In genomic region chr16:89569506-89570341, GRCh38 we compare ENCODE assay signal across 20 cellular contexts. TPM values are rescaled to one million over a fixed set of nuclear protein-coding genes. Genes with fewer than 3 reads are reported as not detected.
DNase-seq lines count a peak whose midpoint lies in the region; ATAC-seq, FAIRE-seq and TF ChIP-seq lines count a peak whose summit lies in the region.
"Had no signal": no experiment of that assay in that cellular context is flagged by ENCODE, and none has a peak within 500 bp of the region (broad histone marks: within the 10 kb centered on the region; RNA-seq: fewer than 3 reads in every experiment).

No MANE protein-coding gene starts in this region.

- no peak overlapping the region for H3K14ac ChIP-seq in neuronal stem cell (ENCODE audit: low read length)

- H3K4me1 ChIP-seq in HepG2 (ENCODE audit: insufficient read depth, low read length), result peaks cover 53% of the 10 kb centered on the region
- peaks cover 0 to 14% (median 0%) of the 10 kb centered on the region in 4 donors for H3K4me1 ChIP-seq in right lobe of liver
- H3K4me1 ChIP-seq in neuronal stem cell (ENCODE audit: control insufficient read depth in 2 of 2, insufficient read depth in 1 of 2, low read depth in 1 of 2, low read length in 2 of 2), result peaks cover 4 to 15% of the 10 kb centered on the region in 2 donors
- peaks cover 17% of the 10 kb centered on the region for H3K4me1 ChIP-seq in GM23338 (ENCODE audit: insufficient read depth)

- H3K27ac Mint-ChIP-seq in GM23338, result no peak overlapping the region
- H3K27ac Mint-ChIP-seq: CD8-positive, alpha-beta T cell; HFFc6 had no signal

- no peak overlapping the region for H4K91ac ChIP-seq in neuronal stem cell (ENCODE audit: low read depth, low read length, poor library complexity)

- no peaks in the 10 kb centered on the region for H3K79me1 ChIP-seq in neuronal stem cell (ENCODE audit: low read depth, low read length)

- CTCF ChIA-PET in HepG2 (lab: Yijun Ruan, JAX; ENCODE audit: low intra/inter-chr PET ratio, low total read pairs), result no interaction called here

- POLR2A ChIA-PET in HepG2 (lab: Yijun Ruan, JAX), result no interaction called here

- H2BK12ac ChIP-seq in neuronal stem cell (ENCODE audit: low read length), result no peak overlapping the region

- H3K9me2 ChIP-seq in GM23338 (ENCODE audit: insufficient read depth), result no peaks in the 10 kb centered on the region

- H3K4me3 ChIP-seq in HepG2 (replicated peaks in 1 of 3; ENCODE audit: insufficient read depth in 1 of 3, low read depth in 2 of 3, low read length in 3 of 3), result no peak overlapping the region
- no peak overlapping the region for H3K4me3 ChIP-seq in right lobe of liver
- H3K4me3 ChIP-seq in neuronal stem cell (ENCODE audit: low read length in 2 of 2), result no peak overlapping the region
- no peak overlapping the region for H3K4me3 ChIP-seq in GM23338
- H3K4me3 ChIP-seq: HAP-1 had no signal

- no peak overlapping the region for H3K4me2 ChIP-seq in HepG2 (ENCODE audit: low read depth, low read length)
- H3K4me2 ChIP-seq in neuronal stem cell (ENCODE audit: insufficient read depth, low read length, poor library complexity, severe bottlenecking), result no peak overlapping the region
- H3K4me2 ChIP-seq in GM23338, result no peak overlapping the region

- H2AFZ ChIP-seq in HepG2 (ENCODE audit: low read length) (no peak overlapping the region), neuronal stem cell (ENCODE audit: low read length) (no peak overlapping the region), GM23338 (no peak overlapping the region)

- H2BK120ac ChIP-seq in neuronal stem cell (ENCODE audit: low read depth, low read length), result no peak overlapping the region

- H3K4ac ChIP-seq in neuronal stem cell (ENCODE audit: low read length), result no peak overlapping the region

- H4K8ac ChIP-seq in neuronal stem cell (ENCODE audit: low read depth, low read length), result no peak overlapping the region

- TF ChIP-seq RAD21 in HepG2 (CRISPR knock-in tag; IDR thresholded peaks at IDR 0.05), result no peak

- H3K27me3 ChIP-seq in HepG2 (ENCODE audit: control insufficient read depth in 1 of 2, insufficient read depth in 2 of 2, low read length in 2 of 2) (peaks cover 4 to 21% of the 10 kb centered on the region in 2 experiments; a peak in 3 of 5 replicates), right lobe of liver (no peaks in the 10 kb centered on the region), neuronal stem cell (ENCODE audit: control insufficient read depth in 3 of 3, insufficient read depth in 3 of 3, low read depth in 1 of 3, low read length in 3 of 3) (peaks cover under 1 to 8% (median under 1%) of the 10 kb centered on the region in 3 experiments), GM23338 (ENCODE audit: insufficient read depth) (peaks cover 8% of the 10 kb centered on the region)

- H3K4me1 Mint-ChIP-seq in GM23338, result peaks cover 14% of the 10 kb centered on the region

- no peak overlapping the region for H3K23ac ChIP-seq in neuronal stem cell (ENCODE audit: low read depth, low read length, poor library complexity)

- 31% methylated on average over 19 of the region's 23 CpGs for WGBS in HepG2 (ENCODE audit: low lambda C conversion rate)
- 100% methylated on average over 1 of the region's 23 CpGs for WGBS in right lobe of liver (ENCODE audit: insufficient coverage, low coverage, low lambda C conversion rate, missing lambda C conversion rate)
- WGBS in neuronal stem cell (ENCODE audit: extremely low coverage in 2 of 2, insufficient read length in 2 of 2, insufficient replicate concordance in 1 of 2), 2 donors, result no CpG with 5 or more reads among the region's 23 CpGs

- BruUV-seq in HepG2 (replicated peaks; lab: Mats Ljungman, UMichigan), result no TSS peak

- peaks cover 31% of the 10 kb centered on the region for H3K27me3 Mint-ChIP-seq in GM23338 (ENCODE audit: insufficient read depth, low read depth, poor library complexity)

- TF ChIP-seq CTCF in HepG2 (CRISPR knock-in tag; IDR thresholded peaks at IDR 0.05) (no peak), right lobe of liver (IDR thresholded peaks at IDR 0.05) (no peak), GM23338 (conservative IDR thresholded peaks at IDR 0.05; ENCODE audit: low read depth in 2 of 2) (no peak)

- peaks cover 2% of the 10 kb centered on the region; the same call in 1 of the 3 replicates for H3K9me3 Mint-ChIP-seq in GM23338
- H3K9me3 Mint-ChIP-seq: CD8-positive, alpha-beta T cell; HFFc6 had no signal

- H2BK15ac ChIP-seq in neuronal stem cell (ENCODE audit: low read length), result peak overlapping the region; percentile 85

- H2BK5ac ChIP-seq in neuronal stem cell (ENCODE audit: low read length), result no peak overlapping the region

- H4K20me1 ChIP-seq in HepG2 (ENCODE audit: insufficient read depth, low read length), result peaks cover 19% of the 10 kb centered on the region
- no peaks in the 10 kb centered on the region for H4K20me1 ChIP-seq in GM23338 (replicated peaks; ENCODE audit: insufficient read depth)

- FAIRE-seq in HepG2 (lab: Jason Lieb, UNC), result no peak
- FAIRE-seq: A204.1, GM12892, H1 had no signal

- H3K36me3 ChIP-seq in HepG2 (replicated peaks in 1 of 2; ENCODE audit: control insufficient read depth in 1 of 2, insufficient read depth in 2 of 2, low read length in 2 of 2) (0 out of 5 replicates have a peak, but pooled peaks cover 0 to under 1% of the 10 kb centered on the region in 2 experiments), right lobe of liver (peaks cover 0 to under 1% (median 0%) of the 10 kb centered on the region in 4 donors), neuronal stem cell (replicated peaks in 1 of 2; ENCODE audit: control insufficient read depth in 2 of 2, insufficient read depth in 2 of 2, low read length in 2 of 2) (peaks cover 3 to 7% of the 10 kb centered on the region in 2 donors), GM23338 (ENCODE audit: insufficient read depth) (no peaks in the 10 kb centered on the region)

- peak overlapping the region; percentile 18 for H3K18ac ChIP-seq in neuronal stem cell (ENCODE audit: low read length)

- no peak for TF ChIP-seq POLR2A in HepG2 (IDR thresholded peaks at IDR 0.05; ENCODE audit: insufficient read depth in 1 of 2, low read depth in 2 of 2, low read length in 2 of 2)
- TF ChIP-seq POLR2A in right lobe of liver (IDR thresholded peaks at IDR 0.05), result no peak

- DNase-seq in HepG2 (ENCODE audit: low spot score), result no peak
- no peak for DNase-seq in right lobe of liver
- peak; percentile 67 for DNase-seq in RPMI7951 (ENCODE audit: low read depth)
- DNase-seq in neuronal stem cell (ENCODE audit: low spot score), result no peak
- DNase-seq in GM19240 (ENCODE audit: insufficient read length, low spot score), result no peak
- no peak for DNase-seq in GM23338 (ENCODE audit: low spot score)
- DNase-seq: CD8-positive, alpha-beta T cell; COR-L47; DND-41; GDM1; HFFc6 had no signal

- peak; percentile 14 for ATAC-seq in HepG2
- ATAC-seq in right lobe of liver, result no peak
- ATAC-seq in GM23338, result no peak
- ATAC-seq in HG02642 (IDR thresholded peaks at IDR 0.05; ENCODE audit: poor library complexity, unreplicated experiment), result no peak
- ATAC-seq: CD8-positive, alpha-beta T cell had no signal

- in situ Hi-C loops in HepG2 (cut with HindIII; ENCODE audit: extremely low pct_ligation_motif_present, low pct_unique_long_range_greater_than_20kb), result no loop called here

- no peak overlapping the region for H3K4me3 Mint-ChIP-seq in GM23338
- H3K4me3 Mint-ChIP-seq: CD14-positive monocyte; CD8-positive, alpha-beta T cell; HFFc6 had no signal

- H3K9ac ChIP-seq in HepG2 (ENCODE audit: insufficient read depth, low read depth, low read length) (no peak overlapping the region), neuronal stem cell (ENCODE audit: low read depth, low read length, poor library complexity) (peak overlapping the region; percentile 39)

- H3K27ac ChIP-seq in HepG2 (ENCODE audit: extremely low read length, insufficient read depth, low read length) (no peak overlapping the region), right lobe of liver (no peak overlapping the region), neuronal stem cell (replicated peaks; ENCODE audit: low read length) (no peak overlapping the region), GM23338 (ENCODE audit: low read depth) (no peak overlapping the region)
- H3K27ac ChIP-seq: HL-60 had no signal

- peaks cover 4% of the 10 kb centered on the region; the same call in 2 of the 3 replicates for H3K36me3 Mint-ChIP-seq in GM23338 (ENCODE audit: low read depth)

- intact Hi-C loops in HepG2 (cut with micrococcal nuclease; ENCODE audit: unreplicated experiment), result no loop called here
- intact Hi-C loops in right lobe of liver (cut with DNase I), result no loop called here

- TF ChIP-seq EP300 in HepG2 (IDR thresholded peaks at IDR 0.05; ENCODE audit: low read depth in 2 of 2, low read length in 2 of 2) (no peak), HepG2 (CRISPR knock-in tag; IDR thresholded peaks at IDR 0.05; ENCODE audit: borderline replicate concordance) (no peak)

- peak overlapping the region; percentile 72 for H2AK5ac ChIP-seq in neuronal stem cell (ENCODE audit: low read depth, low read length)

- H3K9me3 ChIP-seq in HepG2 (ENCODE audit: low read length) (no peaks in the 10 kb centered on the region), right lobe of liver (no peaks in the 10 kb centered on the region), neuronal stem cell (replicated peaks in 1 of 2; ENCODE audit: control insufficient read depth in 2 of 2, insufficient read depth in 1 of 2, low read depth in 1 of 2, low read length in 2 of 2) (no peaks in the 10 kb centered on the region)
- H3K9me3 ChIP-seq: HAP-1 had no signal

- H3K79me2 ChIP-seq in HepG2 (ENCODE audit: insufficient read depth, low read length), result no peaks in the 10 kb centered on the region
- no peaks in the 10 kb centered on the region for H3K79me2 ChIP-seq in GM23338 (replicated peaks; ENCODE audit: insufficient read depth)

- H3F3A ChIP-seq in GM23338 (replicated peaks; ENCODE audit: low read depth), result peaks cover 18% of the 10 kb centered on the region

RNA-seq across cellular contexts. Expression of gene CPNE7, which starts 5.8 kb away (rescaled TPM):
- total RNA-seq in HepG2 (2016; rRNA removed; fragmentation: Illumina TruSeq; extraction: Trizol) (not detected in 2 replicates), right lobe of liver (1 to 10 TPM in 2 of 6 experiments, under 1 TPM in 4; 0.33 to 3.7 (median 0.77) TPM)
- total RNA-seq in HepG2 (2016; cell fraction: cytosol; rRNA removed; fragmentation: Illumina TruSeq; extraction: Trizol; ENCODE audit: low read depth), result not detected in 2 replicates
- 0.15 TPM in 1 of 2 replicates, not detected in the other for total RNA-seq in HepG2 (2016; cell fraction: insoluble cytoplasmic fraction; rRNA removed; fragmentation: Illumina TruSeq; extraction: Trizol)
- not detected in 2 replicates for total RNA-seq in HepG2 (2016; cell fraction: membrane; rRNA removed; fragmentation: Illumina TruSeq; extraction: Trizol)
- not detected in 2 replicates for total RNA-seq in HepG2 (2016; cell fraction: nucleus; rRNA removed; fragmentation: Illumina TruSeq; extraction: Trizol)
- polyA plus RNA-seq in HepG2 (2011; rRNA removed) (0.59 and 2.1 TPM in 2 replicates), GM23338 (2016; fragmentation: Nextera tagmentation; extraction: Ambion mirVana) (10.0 and 11.2 TPM in 2 replicates)
- polyA plus RNA-seq in HepG2 (2011; cell fraction: cytosol; rRNA removed), result 0.19 and 0.32 TPM in 2 replicates
- 4.5 and 6.2 TPM in 2 replicates for polyA plus RNA-seq in HepG2 (2011; cell fraction: nucleus; rRNA removed)
- polyA plus RNA-seq in HepG2 (2012), result 0.27 and 0.35 TPM in 2 replicates
- not detected in 2 replicates for polyA plus RNA-seq in HepG2 (2016; cell fraction: cytosol; fragmentation: Illumina TruSeq; extraction: Trizol; ENCODE audit: low read depth)
- polyA plus RNA-seq in HepG2 (2016; cell fraction: insoluble cytoplasmic fraction; fragmentation: Illumina TruSeq; extraction: Trizol; ENCODE audit: low read depth), result not detected in 2 replicates
- polyA plus RNA-seq in HepG2 (2016; cell fraction: membrane; fragmentation: Illumina TruSeq; extraction: Trizol; ENCODE audit: low read depth), result 0.06 TPM in 1 of 2 replicates, not detected in the other
- 0.52 and 1.2 TPM in 2 replicates for polyA plus RNA-seq in HepG2 (2016; cell fraction: nucleus; fragmentation: Illumina TruSeq; extraction: Trizol; ENCODE audit: insufficient read depth, low read depth)
- polyA minus RNA-seq in HepG2 (2011; rRNA and poly(A)+ RNA removed; ENCODE audit: low replicate concordance), result 0.58 and 25.2 TPM in 2 replicates
- polyA minus RNA-seq in HepG2 (2011; cell fraction: cytosol; rRNA and poly(A)+ RNA removed), result not detected in 2 replicates
- polyA minus RNA-seq in HepG2 (2011; cell fraction: nucleus; rRNA and poly(A)+ RNA removed), result 0.26 and 0.99 TPM in 2 replicates
- total RNA-seq in RPMI7951 (2014; rRNA removed; shearing (Covaris generic)), result 1.3 and 2.6 TPM in 2 replicates
- 1.4 TPM for polyA plus RNA-seq in neuronal stem cell (2013, experiment 1 of 2)
- polyA plus RNA-seq in neuronal stem cell (2013, experiment 2 of 2), result 1.6 TPM
- total RNA-seq in GM23338 (2014; rRNA removed; shearing (Covaris generic)), result 15.7 and 18.4 TPM in 2 replicates
- polyA plus RNA-seq: CD14-positive monocyte had no signal

RNA-seq across cellular contexts. Expression of gene RPL13, which starts 9.2 kb away (rescaled TPM):
- total RNA-seq in HepG2 (2016; rRNA removed; fragmentation: Illumina TruSeq; extraction: Trizol) (2,988 and 3,233 TPM in 2 replicates), right lobe of liver (1,000 to 10,000 TPM in 2 of 6 experiments, 100 to 1,000 TPM in 4; 684 to 2,810 (median 731) TPM)
- total RNA-seq in HepG2 (2016; cell fraction: cytosol; rRNA removed; fragmentation: Illumina TruSeq; extraction: Trizol; ENCODE audit: low read depth), result 6,142 and 6,743 TPM in 2 replicates
- total RNA-seq in HepG2 (2016; cell fraction: insoluble cytoplasmic fraction; rRNA removed; fragmentation: Illumina TruSeq; extraction: Trizol), result 3,074 and 3,414 TPM in 2 replicates
- total RNA-seq in HepG2 (2016; cell fraction: membrane; rRNA removed; fragmentation: Illumina TruSeq; extraction: Trizol), result 8,788 and 9,254 TPM in 2 replicates
- 1,061 and 1,137 TPM in 2 replicates for total RNA-seq in HepG2 (2016; cell fraction: nucleus; rRNA removed; fragmentation: Illumina TruSeq; extraction: Trizol)
- polyA plus RNA-seq in HepG2 (2011; rRNA removed) (4,411 and 5,523 TPM in 2 replicates), GM23338 (2016; fragmentation: Nextera tagmentation; extraction: Ambion mirVana) (3,489 and 3,901 TPM in 2 replicates)
- polyA plus RNA-seq in HepG2 (2011; cell fraction: cytosol; rRNA removed), result 4,701 and 9,932 TPM in 2 replicates
- polyA plus RNA-seq in HepG2 (2011; cell fraction: nucleus; rRNA removed), result 3,101 and 3,317 TPM in 2 replicates
- 3,379 and 4,912 TPM in 2 replicates for polyA plus RNA-seq in HepG2 (2012)
- 8,773 and 9,300 TPM in 2 replicates for polyA plus RNA-seq in HepG2 (2016; cell fraction: cytosol; fragmentation: Illumina TruSeq; extraction: Trizol; ENCODE audit: low read depth)
- 3,767 and 4,135 TPM in 2 replicates for polyA plus RNA-seq in HepG2 (2016; cell fraction: insoluble cytoplasmic fraction; fragmentation: Illumina TruSeq; extraction: Trizol; ENCODE audit: low read depth)
- polyA plus RNA-seq in HepG2 (2016; cell fraction: membrane; fragmentation: Illumina TruSeq; extraction: Trizol; ENCODE audit: low read depth), result 9,832 and 9,939 TPM in 2 replicates
- 2,257 and 2,556 TPM in 2 replicates for polyA plus RNA-seq in HepG2 (2016; cell fraction: nucleus; fragmentation: Illumina TruSeq; extraction: Trizol; ENCODE audit: insufficient read depth, low read depth)
- polyA minus RNA-seq in HepG2 (2011; rRNA and poly(A)+ RNA removed; ENCODE audit: low replicate concordance), result 1,096 and 3,482 TPM in 2 replicates
- 1,942 and 2,023 TPM in 2 replicates for polyA minus RNA-seq in HepG2 (2011; cell fraction: cytosol; rRNA and poly(A)+ RNA removed)
- 448 and 516 TPM in 2 replicates for polyA minus RNA-seq in HepG2 (2011; cell fraction: nucleus; rRNA and poly(A)+ RNA removed)
- 2,032 and 3,331 TPM in 2 replicates for total RNA-seq in RPMI7951 (2014; rRNA removed; shearing (Covaris generic))
- 5,003 TPM for polyA plus RNA-seq in neuronal stem cell (2013, experiment 1 of 2)
- polyA plus RNA-seq in neuronal stem cell (2013, experiment 2 of 2), result 4,966 TPM
- 3,617 and 4,677 TPM in 2 replicates for total RNA-seq in GM23338 (2014; rRNA removed; shearing (Covaris generic))

RNA-seq across cellular contexts. Expression of gene DPEP1, which starts 43.7 kb away (rescaled TPM):
- total RNA-seq in HepG2 (2016; rRNA removed; fragmentation: Illumina TruSeq; extraction: Trizol) (19.7 and 37.6 TPM in 2 replicates), right lobe of liver (under 1 TPM in 1 of 6 experiments, not detected in 5; 0.93 TPM)
- total RNA-seq in HepG2 (2016; cell fraction: cytosol; rRNA removed; fragmentation: Illumina TruSeq; extraction: Trizol; ENCODE audit: low read depth), result 33.1 and 44.2 TPM in 2 replicates
- total RNA-seq in HepG2 (2016; cell fraction: insoluble cytoplasmic fraction; rRNA removed; fragmentation: Illumina TruSeq; extraction: Trizol), result 22.9 and 38.8 TPM in 2 replicates
- 21.1 and 25.9 TPM in 2 replicates for total RNA-seq in HepG2 (2016; cell fraction: membrane; rRNA removed; fragmentation: Illumina TruSeq; extraction: Trizol)
- 32.6 and 36.8 TPM in 2 replicates for total RNA-seq in HepG2 (2016; cell fraction: nucleus; rRNA removed; fragmentation: Illumina TruSeq; extraction: Trizol)
- polyA plus RNA-seq in HepG2 (2011; rRNA removed) (40.2 and 52.2 TPM in 2 replicates), GM23338 (2016; fragmentation: Nextera tagmentation; extraction: Ambion mirVana) (0.38 and 1.7 TPM in 2 replicates)
- 26.5 and 78.5 TPM in 2 replicates for polyA plus RNA-seq in HepG2 (2011; cell fraction: cytosol; rRNA removed)
- polyA plus RNA-seq in HepG2 (2011; cell fraction: nucleus; rRNA removed), result 52.0 and 101 TPM in 2 replicates
- polyA plus RNA-seq in HepG2 (2012), result 6.6 and 9.6 TPM in 2 replicates
- 13.7 and 15.6 TPM in 2 replicates for polyA plus RNA-seq in HepG2 (2016; cell fraction: cytosol; fragmentation: Illumina TruSeq; extraction: Trizol; ENCODE audit: low read depth)
- 23.0 and 24.6 TPM in 2 replicates for polyA plus RNA-seq in HepG2 (2016; cell fraction: insoluble cytoplasmic fraction; fragmentation: Illumina TruSeq; extraction: Trizol; ENCODE audit: low read depth)
- polyA plus RNA-seq in HepG2 (2016; cell fraction: membrane; fragmentation: Illumina TruSeq; extraction: Trizol; ENCODE audit: low read depth), result 18.2 and 22.6 TPM in 2 replicates
- polyA plus RNA-seq in HepG2 (2016; cell fraction: nucleus; fragmentation: Illumina TruSeq; extraction: Trizol; ENCODE audit: insufficient read depth, low read depth), result 75.4 and 78.7 TPM in 2 replicates
- 0.12 and 80.3 TPM in 2 replicates for polyA minus RNA-seq in HepG2 (2011; rRNA and poly(A)+ RNA removed; ENCODE audit: low replicate concordance)
- polyA minus RNA-seq in HepG2 (2011; cell fraction: cytosol; rRNA and poly(A)+ RNA removed), result 12.5 and 17.6 TPM in 2 replicates
- 3.5 and 4.8 TPM in 2 replicates for polyA minus RNA-seq in HepG2 (2011; cell fraction: nucleus; rRNA and poly(A)+ RNA removed)
- 0.24 and 0.29 TPM in 2 replicates for total RNA-seq in RPMI7951 (2014; rRNA removed; shearing (Covaris generic))
- 1.1 TPM for polyA plus RNA-seq in neuronal stem cell (2013, experiment 1 of 2)
- polyA plus RNA-seq in neuronal stem cell (2013, experiment 2 of 2), result 0.79 TPM
- total RNA-seq in GM23338 (2014; rRNA removed; shearing (Covaris generic)), result 0.93 and 2.3 TPM in 2 replicates
- total RNA-seq: CD8-positive, alpha-beta T cell; HFFc6 had no signal
- polyA plus RNA-seq: AG04450, BJ, CD14-positive monocyte had no signal
